ENCODE assay signal across 8 cellular contexts in genomic region chr11:68282141-68282860, GRCh38. TPM values are rescaled to one million over a fixed set of nuclear protein-coding genes. Genes with fewer than 3 reads are reported as not detected.
DNase-seq lines count a peak whose midpoint lies in the region; ATAC-seq lines count a peak whose summit lies in the region.

No MANE protein-coding gene starts in this region.

- H3K27me3 ChIP-seq in CD4-positive, CD25-positive, alpha-beta regulatory T cell (ENCODE audit: control insufficient read depth, insufficient read depth, low read length): no peaks in the 10 kb centered on the region
- no peaks in the 10 kb centered on the region for H3K27me3 ChIP-seq in effector memory CD4-positive, alpha-beta T cell (replicated peaks; ENCODE audit: control insufficient read depth, insufficient read depth, low read length, poor library complexity, severe bottlenecking)
- no peaks in the 10 kb centered on the region for H3K27me3 ChIP-seq in right cardiac atrium (ENCODE audit: control insufficient read depth, insufficient read depth)

- no peaks in the 10 kb centered on the region for H3K36me3 Mint-ChIP-seq in CD4-positive, CD25-positive, alpha-beta regulatory T cell

- peaks cover 0 to 7% (median 0%) of the 10 kb centered on the region in 7 donors for H3K9me3 Mint-ChIP-seq in CD4-positive, CD25-positive, alpha-beta regulatory T cell

- WGBS in right cardiac atrium: 63% methylated on average over 15 of the region's 15 CpGs

- H3K4me1 Mint-ChIP-seq in CD4-positive, CD25-positive, alpha-beta regulatory T cell: peaks cover 9 to 24% (median 17%) of the 10 kb centered on the region in 4 donors

- peak overlapping the region; percentile 71 for H3K4me3 ChIP-seq in CD4-positive, CD25-positive, alpha-beta regulatory T cell (ENCODE audit: low read depth, low read length)
- H3K4me3 ChIP-seq in effector memory CD4-positive, alpha-beta T cell (ENCODE audit: insufficient read depth, low read depth, low read length, poor library complexity, severe bottlenecking): peak overlapping the region; percentile 29
- no peak overlapping the region for H3K4me3 ChIP-seq in right cardiac atrium (ENCODE audit: low read length)

- peak overlapping the region; percentile 2 to 77 (median 42) for H3K4me3 Mint-ChIP-seq in CD4-positive, CD25-positive, alpha-beta regulatory T cell

- peaks cover 14% of the 10 kb centered on the region for H3K27me3 Mint-ChIP-seq in CD4-positive, CD25-positive, alpha-beta regulatory T cell

- peak overlapping the region in 2 of 3 donors; percentile 70 to 71 for H3K27ac Mint-ChIP-seq in CD4-positive, CD25-positive, alpha-beta regulatory T cell

- H3K27ac ChIP-seq in CD4-positive, CD25-positive, alpha-beta regulatory T cell (ENCODE audit: insufficient read depth, low read length, poor library complexity, severe bottlenecking): no peak overlapping the region
- H3K27ac ChIP-seq in effector memory CD4-positive, alpha-beta T cell (ENCODE audit: insufficient read depth, low read length, poor library complexity, severe bottlenecking): no peak overlapping the region
- no peak overlapping the region for H3K27ac ChIP-seq in right cardiac atrium (ENCODE audit: low read length)

- H3K4me1 ChIP-seq in CD4-positive, CD25-positive, alpha-beta regulatory T cell (ENCODE audit: control insufficient read depth, insufficient read depth, low read length, poor library complexity, severe bottlenecking): peaks cover 15% of the 10 kb centered on the region
- peaks cover 11% of the 10 kb centered on the region for H3K4me1 ChIP-seq in effector memory CD4-positive, alpha-beta T cell (ENCODE audit: control insufficient read depth, insufficient read depth, low read length, poor library complexity, severe bottlenecking)
- H3K4me1 ChIP-seq in right cardiac atrium (ENCODE audit: control insufficient read depth, insufficient read depth, low read length): no peaks in the 10 kb centered on the region

- peak; percentile 63 to 66 for ATAC-seq in CD4-positive, CD25-positive, alpha-beta regulatory T cell (ENCODE audit: low read depth in 2 of 2)
- ATAC-seq in GM21381 (IDR thresholded peaks at IDR 0.05; ENCODE audit: unreplicated experiment) (peak; percentile 68), right cardiac atrium (no peak), HG02571 (IDR thresholded peaks at IDR 0.05; ENCODE audit: unreplicated experiment) (no peak)

- intact Hi-C loops in right cardiac atrium (cut with DNase I): no loop called here

- no peaks in the 10 kb centered on the region for H3K36me3 ChIP-seq in CD4-positive, CD25-positive, alpha-beta regulatory T cell (ENCODE audit: control insufficient read depth, insufficient read depth, low read length)
- no peaks in the 10 kb centered on the region for H3K36me3 ChIP-seq in effector memory CD4-positive, alpha-beta T cell (ENCODE audit: control insufficient read depth, insufficient read depth, low read length)

- H3K9me3 ChIP-seq in CD4-positive, CD25-positive, alpha-beta regulatory T cell (ENCODE audit: control insufficient read depth in 2 of 2, low read length in 2 of 2): no peaks in the 10 kb centered on the region
- H3K9me3 ChIP-seq in effector memory CD4-positive, alpha-beta T cell (ENCODE audit: control insufficient read depth, low read length): no peaks in the 10 kb centered on the region
- H3K9me3 ChIP-seq in right cardiac atrium (ENCODE audit: control insufficient read depth, low read length): no peaks in the 10 kb centered on the region

- DNase-seq in CD4-positive, CD25-positive, alpha-beta regulatory T cell: peak in 2 of 3 donors; percentile 19 to 70
- DNase-seq in NOMO-1 treated with dmso at 0.1 percent for 144 hours (lab: John Stamatoyannopoulos, UW; ENCODE audit: unreplicated experiment) (peak; percentile 35), NCI-H2196 (lab: John Stamatoyannopoulos, UW; ENCODE audit: unreplicated experiment) (no peak), right cardiac atrium (no peak), C1 segment of cervical spinal cord (lab: John Stamatoyannopoulos, UW) (no peak)
- DNase-seq in effector memory CD4-positive, alpha-beta T cell: no peak

RNA-seq across cellular contexts. Expression of gene C11orf24, which starts 10.5 kb away (rescaled TPM):
- total RNA-seq in CD4-positive, CD25-positive, alpha-beta regulatory T cell: 9.4 TPM
- 10 to 100 TPM in 1 of 4 donors, 1 to 10 TPM in 3; 6.6 to 11.0 (median 8.7) TPM for polyA plus RNA-seq in CD4-positive, CD25-positive, alpha-beta regulatory T cell
- total RNA-seq in right cardiac atrium: 10 to 100 TPM; 18.9 to 40.1 (median 25.3) TPM
- polyA plus RNA-seq in right cardiac atrium: 28.7 TPM

RNA-seq across cellular contexts. Expression of gene LRP5, which starts 30.1 kb away (rescaled TPM):
- total RNA-seq in CD4-positive, CD25-positive, alpha-beta regulatory T cell: 1.3 TPM
- 1 to 10 TPM in 1 of 4 donors, under 1 TPM in 2, not detected in 1; 0.22 to 1.2 (median 0.40) TPM for polyA plus RNA-seq in CD4-positive, CD25-positive, alpha-beta regulatory T cell
- 10 to 100 TPM; 61.6 to 88.8 (median 75.4) TPM for total RNA-seq in right cardiac atrium
- 57.1 TPM for polyA plus RNA-seq in right cardiac atrium

Comparison
In these comparisons a context has a peak if more than half of its experiments do, and no peak if none do; other contexts are left out.
1. ATAC-seq: peak in CD4-positive, CD25-positive, alpha-beta regulatory T cell (2 of 2) and GM21381 (single experiment); none in right cardiac atrium (0 of 2) and HG02571 (single experiment).
2. DNase-seq: peak in CD4-positive, CD25-positive, alpha-beta regulatory T cell (2 of 3) and NOMO-1 treated with dmso at 0.1 percent for 144 hours (single experiment); none in effector memory CD4-positive, alpha-beta T cell (0 of 3), NCI-H2196 (single experiment), right cardiac atrium (0 of 3) and C1 segment of cervical spinal cord (0 of 14).
3. RNA of gene LRP5, which starts 30.1 kb away (total RNA-seq): 61.6 to 88.8 TPM in right cardiac atrium; 1.3 TPM in CD4-positive, CD25-positive, alpha-beta regulatory T cell (single experiment); every median in the first group is over 10 times any median in the second.